ENCODE assay signal across 26 cellular contexts in the genomic region with DNA sequence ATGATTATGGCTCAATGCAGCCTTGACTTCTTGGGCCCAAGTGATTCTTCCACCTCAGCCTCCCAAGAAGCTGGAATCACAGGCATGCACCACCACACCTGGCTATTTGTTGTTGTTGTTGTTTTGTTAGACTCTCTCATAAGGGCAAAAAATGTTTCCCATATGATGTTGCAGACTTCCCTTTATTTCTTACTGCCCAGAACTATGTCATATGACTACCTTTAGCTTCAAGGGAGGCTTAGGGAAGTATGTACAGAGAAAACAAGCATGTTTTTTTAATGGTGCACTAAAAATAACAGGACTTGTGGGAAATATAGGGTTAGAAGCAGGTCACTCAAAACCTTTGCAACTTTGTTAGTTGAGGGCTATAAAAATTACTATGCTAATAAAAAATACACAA. TPM values are rescaled to one million over a fixed set of nuclear protein-coding genes. Genes with fewer than 3 reads are reported as not detected.
DNase-seq lines count a peak whose midpoint lies in the region; ATAC-seq and TF ChIP-seq lines count a peak whose summit lies in the region.
"Had no signal": no experiment of that assay in that cellular context is flagged by ENCODE, and none has a peak within 500 bp of the region (broad histone marks: within the 10 kb centered on the region; RNA-seq: fewer than 3 reads in every experiment).

No MANE protein-coding gene starts in this region.

- H3K27ac Mint-ChIP-seq in activated CD4-positive, alpha-beta T cell treated with anti-CD3 and anti-CD28 coated beads, Interleukin-2, amount 10 ng/mL, durations not matched to agents 7 days and 5 days, result peak overlapping the region; percentile 5
- H3K27ac Mint-ChIP-seq in activated T-helper 17 cell treated with anti-CD3 and anti-CD28 coated beads, Interleukin-2, amount 50 U/mL, for 72 hours, result peak overlapping the region; percentile 98
- H3K27ac Mint-ChIP-seq in stimulated activated memory B cell treated with anti-CD40 and anti-IgM and Interleukin-4, amounts not matched to agents 10 μg/mL and 1 μg/mL and 100 μg/mL, for 72 hours, result peak overlapping the region; percentile 96
- no peak overlapping the region for H3K27ac Mint-ChIP-seq in activated CD8-positive, alpha-beta T cell treated with anti-CD3 and anti-CD28 coated beads for 36 hours
- H3K27ac Mint-ChIP-seq: HFFc6 had no signal

- no peak for ATAC-seq in activated T-helper 17 cell treated with anti-CD3 and anti-CD28 coated beads, Interleukin-2, amount 50 U/mL, for 72 hours (replicated peaks)
- no peak for ATAC-seq in stimulated activated memory B cell treated with anti-CD40 and anti-IgM and Interleukin-4, amounts not matched to agents 10 μg/mL and 1 μg/mL and 100 μg/mL, for 72 hours
- ATAC-seq in activated CD8-positive, alpha-beta T cell treated with anti-CD3 and anti-CD28 coated beads for 36 hours, result no peak
- ATAC-seq in GM21515 (IDR thresholded peaks at IDR 0.05; ENCODE audit: unreplicated experiment), result no peak
- ATAC-seq: K562, PC-3 had no signal

- H3K27ac ChIP-seq in testis, result no peak overlapping the region

- no peaks in the 10 kb centered on the region for H3K27me3 ChIP-seq in testis
- H3K27me3 ChIP-seq: MG63 had no signal

- H3K4me3 ChIP-seq in testis, result no peak overlapping the region
- H3K4me3 ChIP-seq: HAP-1, K562, MG63 had no signal

- intact Hi-C loops in testis (cut with DNase I; ENCODE audit: low total_unique reads), result loop anchor here (10.0 kb wide), 1 partner anchor 325 kb away; no protein-coding TSS in a partner anchor
- intact Hi-C loops in activated CD8-positive, alpha-beta T cell treated with anti-CD3 and anti-CD28 coated beads for 36 hours (cut with micrococcal nuclease), result no loop called here

- POLR2A ChIA-PET in activated CD4-positive, alpha-beta T cell treated with anti-CD3 and anti-CD28 coated beads, Interleukin-2, amount 10 ng/mL, durations not matched to agents 7 days and 5 days (lab: Charles Lee), result no interaction called here
- POLR2A ChIA-PET in activated CD8-positive, alpha-beta T cell treated with anti-CD3 and anti-CD28 coated beads for 36 hours (lab: Charles Lee), result interaction anchor here (0.8 to 10.8 kb wide), 4 partner anchors 15 to 27 kb away, joined by 3 to 151 read pairs (median 4); partner anchors contain the start of gene CDKN1B

- H3K9me3 ChIP-seq in testis, result no peaks in the 10 kb centered on the region
- H3K9me3 ChIP-seq: HAP-1, MG63, SK-N-SH had no signal

- TF ChIP-seq CTCF in testis (IDR thresholded peaks at IDR 0.05), result no peak
- TF ChIP-seq CTCF in activated CD8-positive, alpha-beta T cell treated with anti-CD3 and anti-CD28 coated beads for 36 hours (IDR thresholded peaks at IDR 0.05), result no peak

- H3K9me3 Mint-ChIP-seq in activated CD4-positive, alpha-beta T cell treated with anti-CD3 and anti-CD28 coated beads, Interleukin-2, amount 10 ng/mL, durations not matched to agents 7 days and 5 days, result peaks cover 4% of the 10 kb centered on the region
- no peaks in the 10 kb centered on the region for H3K9me3 Mint-ChIP-seq in activated T-helper 17 cell treated with anti-CD3 and anti-CD28 coated beads, Interleukin-2, amount 50 U/mL, for 72 hours
- no peaks in the 10 kb centered on the region for H3K9me3 Mint-ChIP-seq in stimulated activated memory B cell treated with anti-CD40 and anti-IgM and Interleukin-4, amounts not matched to agents 10 μg/mL and 1 μg/mL and 100 μg/mL, for 72 hours
- H3K9me3 Mint-ChIP-seq in activated CD8-positive, alpha-beta T cell treated with anti-CD3 and anti-CD28 coated beads for 36 hours, result no peaks in the 10 kb centered on the region
- H3K9me3 Mint-ChIP-seq: CD4-positive, alpha-beta T cell had no signal

- CTCF ChIA-PET in activated CD4-positive, alpha-beta T cell treated with anti-CD3 and anti-CD28 coated beads, Interleukin-2, amount 10 ng/mL, durations not matched to agents 7 days and 5 days (lab: Charles Lee), result interaction anchor here (1.1 to 2.4 kb wide), 4 partner anchors 14 to 37 kb away, joined by 3 to 9 read pairs (median 6); no protein-coding TSS in a partner anchor
- CTCF ChIA-PET in activated CD8-positive, alpha-beta T cell treated with anti-CD3 and anti-CD28 coated beads for 36 hours (lab: Charles Lee), result interaction anchor here (0.6 to 4.1 kb wide), 3 partner anchors 15 to 136 kb away, joined by 3 to 33 read pairs (median 25); partner anchors contain the start of gene CDKN1B

- H3K36me3 ChIP-seq in testis (ENCODE audit: low read depth, missing control alignments), result no peaks in the 10 kb centered on the region
- H3K36me3 ChIP-seq: HAP-1, MG63 had no signal

- H3K4me3 Mint-ChIP-seq in activated CD4-positive, alpha-beta T cell treated with anti-CD3 and anti-CD28 coated beads, Interleukin-2, amount 10 ng/mL, durations not matched to agents 7 days and 5 days, result no peak overlapping the region
- peak overlapping the region; percentile 4 for H3K4me3 Mint-ChIP-seq in activated T-helper 17 cell treated with anti-CD3 and anti-CD28 coated beads, Interleukin-2, amount 50 U/mL, for 72 hours
- no peak overlapping the region for H3K4me3 Mint-ChIP-seq in stimulated activated memory B cell treated with anti-CD40 and anti-IgM and Interleukin-4, amounts not matched to agents 10 μg/mL and 1 μg/mL and 100 μg/mL, for 72 hours
- H3K4me3 Mint-ChIP-seq in activated CD8-positive, alpha-beta T cell treated with anti-CD3 and anti-CD28 coated beads for 36 hours, result no peak overlapping the region
- H3K4me3 Mint-ChIP-seq: HFFc6 had no signal

- peaks cover 6% of the 10 kb centered on the region for H3K36me3 Mint-ChIP-seq in activated CD4-positive, alpha-beta T cell treated with anti-CD3 and anti-CD28 coated beads, Interleukin-2, amount 10 ng/mL, durations not matched to agents 7 days and 5 days (ENCODE audit: low read depth)
- peaks cover 28% of the 10 kb centered on the region for H3K36me3 Mint-ChIP-seq in activated T-helper 17 cell treated with anti-CD3 and anti-CD28 coated beads, Interleukin-2, amount 50 U/mL, for 72 hours (ENCODE audit: low read depth)
- no peaks in the 10 kb centered on the region for H3K36me3 Mint-ChIP-seq in stimulated activated memory B cell treated with anti-CD40 and anti-IgM and Interleukin-4, amounts not matched to agents 10 μg/mL and 1 μg/mL and 100 μg/mL, for 72 hours
- H3K36me3 Mint-ChIP-seq in activated CD8-positive, alpha-beta T cell treated with anti-CD3 and anti-CD28 coated beads for 36 hours (ENCODE audit: low read depth), result peaks cover 7% of the 10 kb centered on the region

- peaks cover 15% of the 10 kb centered on the region for H3K4me1 ChIP-seq in testis

- no peaks in the 10 kb centered on the region for H3K27me3 Mint-ChIP-seq in activated CD4-positive, alpha-beta T cell treated with anti-CD3 and anti-CD28 coated beads, Interleukin-2, amount 10 ng/mL, durations not matched to agents 7 days and 5 days
- H3K27me3 Mint-ChIP-seq in activated T-helper 17 cell treated with anti-CD3 and anti-CD28 coated beads, Interleukin-2, amount 50 U/mL, for 72 hours, result no peaks in the 10 kb centered on the region
- no peaks in the 10 kb centered on the region for H3K27me3 Mint-ChIP-seq in stimulated activated memory B cell treated with anti-CD40 and anti-IgM and Interleukin-4, amounts not matched to agents 10 μg/mL and 1 μg/mL and 100 μg/mL, for 72 hours
- H3K27me3 Mint-ChIP-seq in activated CD8-positive, alpha-beta T cell treated with anti-CD3 and anti-CD28 coated beads for 36 hours, result no peaks in the 10 kb centered on the region
- H3K27me3 Mint-ChIP-seq: CD4-positive, alpha-beta T cell had no signal

- no peak for TF ChIP-seq POLR2A in testis (IDR thresholded peaks at IDR 0.05)

- peaks cover 64% of the 10 kb centered on the region for H3K4me1 Mint-ChIP-seq in activated CD4-positive, alpha-beta T cell treated with anti-CD3 and anti-CD28 coated beads, Interleukin-2, amount 10 ng/mL, durations not matched to agents 7 days and 5 days
- peaks cover 38% of the 10 kb centered on the region for H3K4me1 Mint-ChIP-seq in activated T-helper 17 cell treated with anti-CD3 and anti-CD28 coated beads, Interleukin-2, amount 50 U/mL, for 72 hours
- peaks cover 36% of the 10 kb centered on the region for H3K4me1 Mint-ChIP-seq in stimulated activated memory B cell treated with anti-CD40 and anti-IgM and Interleukin-4, amounts not matched to agents 10 μg/mL and 1 μg/mL and 100 μg/mL, for 72 hours
- H3K4me1 Mint-ChIP-seq in activated CD8-positive, alpha-beta T cell treated with anti-CD3 and anti-CD28 coated beads for 36 hours (ENCODE audit: low read depth), result peaks cover 49% of the 10 kb centered on the region

- no peak for DNase-seq in activated CD4-positive, alpha-beta T cell treated with anti-CD3 and anti-CD28 coated beads, Interleukin-2, amount 10 ng/mL, durations not matched to agents 7 days and 5 days
- DNase-seq in activated CD4-positive, alpha-beta T cell treated with anti-CD3 and anti-CD28 coated beads, Interleukin-2, amount 50 U/mL, for 48 hours, result no peak
- peak; percentile 42 for DNase-seq in MV-4-11 (lab: John Stamatoyannopoulos, UW)
- DNase-seq in testis, result no peak
- no peak for DNase-seq in activated CD8-positive, alpha-beta T cell treated with anti-CD3 and anti-CD28 coated beads for 36 hours
- DNase-seq: CD4-positive, alpha-beta T cell; DMS53; GOT3; HFFc6; MG63; NCI-H1105; NCI-H1436 treated with DMSO at 0.1 percent for 48 hours; NCI-H187 treated with DMSO at 0.1 percent for 48 hours; NCI-H2107; NCI-H446; NCI-H524 treated with DMSO at 0.1 percent for 48 hours; NCI-H774; NK-92 treated with Interleukin-12 subunit alpha and Interleukin-12 subunit beta, amount 100 ng/mL, for 24 hours; PC-3; SK-N-SH; SW 1271 had no signal

RNA-seq across cellular contexts. Expression of gene GPR19, which starts 4.3 kb away (rescaled TPM):
- 1 to 10 TPM; 7.7 to 9.3 TPM for total RNA-seq in activated CD4-positive, alpha-beta T cell treated with anti-CD3 and anti-CD28 coated beads, Interleukin-2, amount 10 ng/mL, durations not matched to agents 7 days and 5 days
- 10 to 100 TPM; 25.2 to 32.7 TPM for total RNA-seq in activated T-helper 17 cell treated with anti-CD3 and anti-CD28 coated beads, Interleukin-2, amount 50 U/mL, for 72 hours
- total RNA-seq in testis, result 1 to 10 TPM; 2.1 to 2.9 TPM
- polyA plus RNA-seq in testis (ENCODE audit: insufficient read depth, low read depth, low replicate concordance), result 4.1 TPM
- 10 to 100 TPM; 17.3 to 17.6 TPM for total RNA-seq in activated CD8-positive, alpha-beta T cell treated with anti-CD3 and anti-CD28 coated beads for 36 hours

RNA-seq across cellular contexts. Expression of gene CDKN1B, which starts 16.9 kb away (rescaled TPM):
- total RNA-seq in activated CD4-positive, alpha-beta T cell treated with anti-CD3 and anti-CD28 coated beads, Interleukin-2, amount 10 ng/mL, durations not matched to agents 7 days and 5 days, result 100 to 1,000 TPM; 105 to 117 TPM
- 10 to 100 TPM; 41.1 to 95.4 TPM for total RNA-seq in activated T-helper 17 cell treated with anti-CD3 and anti-CD28 coated beads, Interleukin-2, amount 50 U/mL, for 72 hours
- 10 to 100 TPM; 76.1 to 98.9 TPM for total RNA-seq in testis
- 59.2 TPM for polyA plus RNA-seq in testis (ENCODE audit: insufficient read depth, low read depth, low replicate concordance)
- total RNA-seq in activated CD8-positive, alpha-beta T cell treated with anti-CD3 and anti-CD28 coated beads for 36 hours, result 10 to 100 TPM; 39.9 to 40.8 TPM
